In the genomic region with DNA sequence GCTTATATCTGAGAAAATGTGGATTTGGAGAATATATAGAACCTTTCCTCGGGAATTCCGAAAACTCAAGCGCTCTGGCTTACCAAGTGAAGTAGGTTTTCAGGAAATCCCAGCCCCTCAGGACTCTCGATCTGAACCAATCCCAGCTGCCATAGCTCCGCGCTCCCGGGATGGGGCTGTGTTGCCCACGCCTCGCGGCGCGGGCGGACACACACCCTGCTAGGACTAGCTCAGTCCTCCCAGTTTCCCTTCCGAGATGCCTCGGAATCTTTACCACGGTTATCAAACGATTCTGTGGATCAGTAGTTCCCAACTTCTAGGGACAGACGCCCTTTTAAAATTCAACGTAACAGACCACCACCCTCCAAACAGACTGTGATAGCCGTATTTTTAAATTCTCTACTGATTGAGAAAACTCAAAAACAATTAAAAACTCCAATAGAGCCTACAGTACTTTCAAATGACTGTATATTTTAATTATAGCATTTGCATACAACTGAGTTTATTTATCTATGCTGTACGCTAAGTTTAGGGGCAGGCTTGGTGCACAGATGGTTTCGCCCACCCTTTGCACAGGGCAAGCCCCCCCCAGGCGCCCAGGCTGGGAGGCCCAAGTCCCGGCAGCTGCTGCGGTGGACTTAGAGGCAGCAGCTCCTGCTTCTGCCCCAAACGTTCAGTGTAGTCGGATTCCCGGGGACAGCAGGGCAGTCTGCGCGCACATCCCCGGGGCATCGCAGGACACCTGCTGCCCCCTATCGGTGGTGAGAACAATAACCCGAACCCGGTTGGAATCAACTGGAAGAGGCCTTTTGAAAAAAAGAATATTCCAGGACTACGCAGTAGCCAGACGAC, we compare ENCODE assay signal across 8 cellular contexts. TPM values are rescaled to one million over a fixed set of nuclear protein-coding genes. Genes with fewer than 3 reads are reported as not detected.
DNase-seq lines count a peak whose midpoint lies in the region; ATAC-seq and TF ChIP-seq lines count a peak whose summit lies in the region.

No MANE protein-coding gene starts in this region.

- intact Hi-C loops in thyroid gland (cut with DNase I): loop anchor here (5.0 to 10.0 kb wide), 3 partner anchors 93 to 1175 kb away; partner anchors contain the start of gene BBX

- peak overlapping the region; percentile 16 to 50 (median 28) for H3K4me3 ChIP-seq in thyroid gland (replicated peaks in 1 of 3)

- peak in 1 of 2 donors; percentile 60 for TF ChIP-seq POLR2A in thyroid gland (IDR thresholded peaks at IDR 0.05)

- peak overlapping the region; percentile 93 to 99 (median 98) for H3K27ac ChIP-seq in thyroid gland

- peak; percentile 87 for DNase-seq in DMS53 treated with DMSO at 0.1 percent for 48 hours (lab: John Stamatoyannopoulos, UW; ENCODE audit: unreplicated experiment)
- DNase-seq in HUDEP-2 (lab: John Stamatoyannopoulos, UW; ENCODE audit: unreplicated experiment in 76 of 76): peak in 71 of 76 experiments; percentile 5 to 78 (median 48)
- DNase-seq in SHP77 (lab: John Stamatoyannopoulos, UW): peak; percentile 80 to 85
- peak; percentile 63 for DNase-seq in activated naive CD4-positive, alpha-beta T cell treated with anti-CD3 and anti-CD28 coated beads, Interleukin-2, amount 50 U/mL, for 16 hours
- DNase-seq in globus pallidus (ENCODE audit: low spot score): peak; percentile 96
- DNase-seq in nucleus accumbens (lab: John Stamatoyannopoulos, UW): peak in 55 of 56 donors; percentile 8 to 88 (median 77)
- peak; percentile 78 to 84 for DNase-seq in thyroid gland

- no peaks in the 10 kb centered on the region for H3K9me3 ChIP-seq in thyroid gland

- ATAC-seq in GM21526 (IDR thresholded peaks at IDR 0.05; ENCODE audit: low FRiP score, unreplicated experiment): peak; percentile 62

- H3K36me3 ChIP-seq in thyroid gland: no peaks in the 10 kb centered on the region

- peaks cover 6 to 12% of the 10 kb centered on the region in 2 donors for H3K4me1 ChIP-seq in thyroid gland

- peak; percentile 73 to 93 (median 84) for TF ChIP-seq CTCF in thyroid gland (IDR thresholded peaks at IDR 0.05)

- H3K27me3 ChIP-seq in thyroid gland: no peaks in the 10 kb centered on the region

- 3 to 8% methylated on average over 36 to 37 of the region's 37 CpGs for WGBS in thyroid gland, 2 donors

RNA-seq across cellular contexts. Expression of gene CCDC54, which starts 52.3 kb away (rescaled TPM):
- total RNA-seq in thyroid gland: under 1 TPM in 1 of 4 donors, not detected in 3; 0.40 TPM

Comparison
In these comparisons a context has a peak if more than half of its experiments do, and no peak if none do; other contexts are left out.
1. Peak in every context shown above with its lines: DNase-seq, ATAC-seq, H3K4me3 ChIP-seq and H3K27ac ChIP-seq.